ENCODE assay signal across 1 cellular context in genomic region chr12:76531056-76531455, GRCh38.
TF ChIP-seq lines count a peak whose summit lies in the region.

No MANE protein-coding gene starts in this region.

TF ChIP-seq in GM12878, 131 proteins besides CTCF, POLR2A, EP300 and RAD21 (continued from another document):
- TF ChIP-seq HSF1 (IDR thresholded peaks at IDR 0.05; ENCODE audit: low read depth, low read length) (no peak), BCL3 (IDR thresholded peaks at IDR 0.05; ENCODE audit: borderline replicate concordance, insufficient read depth, low read depth, low read length, poor library complexity, severe bottlenecking) (no peak), BCL11A (IDR thresholded peaks at IDR 0.05; ENCODE audit: low read depth, low read length) (no peak), ZNF592 (IDR thresholded peaks at IDR 0.05) (no peak), MXI1 (IDR thresholded peaks at IDR 0.05; ENCODE audit: low read depth, low read length) (no peak), CBX3 (IDR thresholded peaks at IDR 0.05; ENCODE audit: borderline replicate concordance, low read depth) (no peak), JUNB (IDR thresholded peaks at IDR 0.05) (no peak), ZNF384 (IDR thresholded peaks at IDR 0.05; ENCODE audit: borderline replicate concordance, low read depth, low read length) (no peak), RUNX3 (IDR thresholded peaks at IDR 0.05; ENCODE audit: low read length) (no peak), MLLT1 (IDR thresholded peaks at IDR 0.05) (no peak), HDGF (IDR thresholded peaks at IDR 0.05) (no peak), E2F8 (IDR thresholded peaks at IDR 0.05; ENCODE audit: low read depth, partially characterized antibody) (no peak), SP1 (IDR thresholded peaks at IDR 0.05; ENCODE audit: low read depth, low read length) (no peak), ATF3 (IDR thresholded peaks at IDR 0.05; ENCODE audit: borderline replicate concordance, extremely low read depth, low read depth, low read length) (no peak), ZBTB4 (CRISPR knock-in tag; IDR thresholded peaks at IDR 0.05) (no peak), ATF7 (IDR thresholded peaks at IDR 0.05; ENCODE audit: low read depth) (no peak)
